ENCODE assay signal across 20 cellular contexts in genomic region chr12:113106361-113106760, GRCh38. TPM values are rescaled to one million over a fixed set of nuclear protein-coding genes. Genes with fewer than 3 reads are reported as not detected.
DNase-seq lines count a peak whose midpoint lies in the region; ATAC-seq and TF ChIP-seq lines count a peak whose summit lies in the region.
"Had no signal": no experiment of that assay in that cellular context is flagged by ENCODE, and none has a peak within 500 bp of the region (broad histone marks: within the 10 kb centered on the region; RNA-seq: fewer than 3 reads in every experiment).

No MANE protein-coding gene starts in this region.

- TF ChIP-seq POLR2A in esophagus muscularis mucosa (IDR thresholded peaks at IDR 0.05; ENCODE audit: low read depth), result no peak

- H3K9me3 Mint-ChIP-seq in CD4-positive, CD25-positive, alpha-beta regulatory T cell, result no peaks in the 10 kb centered on the region
- H3K9me3 Mint-ChIP-seq in chondrocyte (ENCODE audit: low read depth), result no peaks in the 10 kb centered on the region
- H3K9me3 Mint-ChIP-seq: H9 had no signal

- no peak overlapping the region for H2AFZ ChIP-seq in SU-DHL-6 (ENCODE audit: low read depth, low read length, severe bottlenecking)

- no peak overlapping the region for H3K27ac ChIP-seq in CD4-positive, CD25-positive, alpha-beta regulatory T cell (ENCODE audit: insufficient read depth, low read length, poor library complexity, severe bottlenecking)
- H3K27ac ChIP-seq in DOHH2 (ENCODE audit: low read depth, low read length) (peak overlapping the region; percentile 21; the same call in 1 of the 2 replicates), SU-DHL-6 (ENCODE audit: low read depth, low read length) (peak overlapping the region; percentile 50), esophagus muscularis mucosa (replicated peaks in 1 of 4) (no peak overlapping the region)
- H3K27ac ChIP-seq: 22Rv1, A549, C4-2B, HL-60 had no signal

- DNase-seq in CD4-positive, CD25-positive, alpha-beta regulatory T cell, result no peak
- peak; percentile 5 for DNase-seq in epidermal melanocyte (ENCODE audit: insufficient read length, low spot score)
- no peak for DNase-seq in NCI-H1694 (lab: John Stamatoyannopoulos, UW)
- no peak for DNase-seq in chondrocyte (ENCODE audit: low spot score)
- no peak for DNase-seq in esophagus muscularis mucosa (ENCODE audit: extremely low spot score)
- no peak for DNase-seq in iPS-NIHi7 (ENCODE audit: extremely low spot score)
- DNase-seq: AML-193, Caco-2, DMS79, GF-D8, GOT3, H9 had no signal

- peaks cover 4% of the 10 kb centered on the region for H3K4me1 ChIP-seq in CD4-positive, CD25-positive, alpha-beta regulatory T cell (ENCODE audit: control insufficient read depth, insufficient read depth, low read length, poor library complexity, severe bottlenecking)
- peaks cover 73% of the 10 kb centered on the region for H3K4me1 ChIP-seq in DOHH2 (ENCODE audit: control insufficient read depth, low read length)
- H3K4me1 ChIP-seq in esophagus muscularis mucosa, result peaks cover 4 to 7% (median 6%) of the 10 kb centered on the region in 4 donors
- H3K4me1 ChIP-seq: A549, Caco-2 had no signal

- 89% methylated on average over 1 of the region's 1 CpG for WGBS in esophagus muscularis mucosa

- H3K36me3 Mint-ChIP-seq in CD4-positive, CD25-positive, alpha-beta regulatory T cell, result no peaks in the 10 kb centered on the region
- H3K36me3 Mint-ChIP-seq in chondrocyte (ENCODE audit: low read depth), result no peaks in the 10 kb centered on the region

- H3K4me2 ChIP-seq in DOHH2 (ENCODE audit: low read length) (peak overlapping the region; percentile 9; the same call in 1 of the 2 replicates), SU-DHL-6 (ENCODE audit: low read depth, low read length, poor library complexity, severe bottlenecking) (no peak overlapping the region)
- H3K4me2 ChIP-seq: A549 had no signal

- H3K9ac ChIP-seq in SU-DHL-6 (ENCODE audit: low read length), result no peak overlapping the region; the same call in 1 of the 2 replicates

- no peaks in the 10 kb centered on the region for H3K9me3 ChIP-seq in CD4-positive, CD25-positive, alpha-beta regulatory T cell (ENCODE audit: control insufficient read depth in 2 of 2, low read length in 2 of 2)
- H3K9me3 ChIP-seq in DOHH2 (ENCODE audit: control insufficient read depth, insufficient read depth, low read length) (no peaks in the 10 kb centered on the region), SU-DHL-6 (ENCODE audit: insufficient read depth, low read length) (no peaks in the 10 kb centered on the region), esophagus muscularis mucosa (no peaks in the 10 kb centered on the region)
- H3K9me3 ChIP-seq: A549, Caco-2 had no signal

- TF ChIP-seq CTCF in DOHH2 (IDR thresholded peaks at IDR 0.05; ENCODE audit: low read depth, low read length, poor library complexity, severe bottlenecking) (no peak), SU-DHL-6 (IDR thresholded peaks at IDR 0.05; ENCODE audit: insufficient read depth, low read length, poor library complexity, severe bottlenecking) (no peak), chondrocyte (IDR thresholded peaks at IDR 0.05) (no peak), esophagus muscularis mucosa (IDR thresholded peaks at IDR 0.05) (no peak)

- no peak for ATAC-seq in CD4-positive, CD25-positive, alpha-beta regulatory T cell (ENCODE audit: low read depth in 2 of 2)

- H3F3A ChIP-seq in DOHH2 (ENCODE audit: control insufficient read depth, insufficient read depth), result peaks cover 24% of the 10 kb centered on the region
- peaks cover 34% of the 10 kb centered on the region for H3F3A ChIP-seq in SU-DHL-6 (ENCODE audit: insufficient read depth)

- no peak for TF ChIP-seq EP300 in esophagus muscularis mucosa (IDR thresholded peaks at IDR 0.05)

- H3K9me2 ChIP-seq in DOHH2 (replicated peaks; ENCODE audit: control insufficient read depth, low read length) (no peaks in the 10 kb centered on the region), SU-DHL-6 (replicated peaks; ENCODE audit: insufficient read depth, low read length) (no peaks in the 10 kb centered on the region)

- H3K36me3 ChIP-seq in CD4-positive, CD25-positive, alpha-beta regulatory T cell (ENCODE audit: control insufficient read depth, insufficient read depth, low read length), result no peaks in the 10 kb centered on the region
- H3K36me3 ChIP-seq in DOHH2 (ENCODE audit: control insufficient read depth, low read length) (peaks cover 24% of the 10 kb centered on the region), SU-DHL-6 (ENCODE audit: low read length) (no peaks in the 10 kb centered on the region), esophagus muscularis mucosa (no peaks in the 10 kb centered on the region)

- no peaks in the 10 kb centered on the region for H3K27me3 ChIP-seq in CD4-positive, CD25-positive, alpha-beta regulatory T cell (ENCODE audit: control insufficient read depth, insufficient read depth, low read length)
- H3K27me3 ChIP-seq in DOHH2 (ENCODE audit: control insufficient read depth, low read length), result no peaks in the 10 kb centered on the region
- H3K27me3 ChIP-seq in SU-DHL-6 (ENCODE audit: low read length), result no peaks in the 10 kb centered on the region
- H3K27me3 ChIP-seq in esophagus muscularis mucosa, result peaks cover 0 to 42% (median 8%) of the 10 kb centered on the region in 4 donors

- H4K20me1 ChIP-seq in DOHH2 (ENCODE audit: control insufficient read depth, insufficient read depth, low read depth, low read length) (no peaks in the 10 kb centered on the region), SU-DHL-6 (ENCODE audit: low read depth, low read length) (no peaks in the 10 kb centered on the region)

- H3K4me3 ChIP-seq in CD4-positive, CD25-positive, alpha-beta regulatory T cell (ENCODE audit: low read depth, low read length), result no peak overlapping the region
- 0 out of 2 replicates have a peak overlapping the region, but pooled peaks have one; percentile 11 for H3K4me3 ChIP-seq in DOHH2 (ENCODE audit: low read length)
- no peak overlapping the region for H3K4me3 ChIP-seq in SU-DHL-6 (ENCODE audit: insufficient read depth, low read length, poor library complexity, severe bottlenecking)
- no peak overlapping the region for H3K4me3 ChIP-seq in esophagus muscularis mucosa
- H3K4me3 ChIP-seq: A549 had no signal

- H3K4me3 Mint-ChIP-seq in CD4-positive, CD25-positive, alpha-beta regulatory T cell, result peak overlapping the region in 2 of 4 donors; percentile 39 to 47
- no peak overlapping the region for H3K4me3 Mint-ChIP-seq in chondrocyte (ENCODE audit: unreplicated experiment)
- H3K4me3 Mint-ChIP-seq: H9 had no signal

- H3K27me3 Mint-ChIP-seq in CD4-positive, CD25-positive, alpha-beta regulatory T cell, result no peaks in the 10 kb centered on the region
- H3K27me3 Mint-ChIP-seq in chondrocyte (ENCODE audit: low read depth), result peaks cover 48% of the 10 kb centered on the region

- peaks cover 0 to 22% (median 0%) of the 10 kb centered on the region in 4 donors for H3K4me1 Mint-ChIP-seq in CD4-positive, CD25-positive, alpha-beta regulatory T cell
- no peaks in the 10 kb centered on the region for H3K4me1 Mint-ChIP-seq in chondrocyte (ENCODE audit: low read depth)

- peak overlapping the region in 2 of 3 donors; percentile 30 to 47 for H3K27ac Mint-ChIP-seq in CD4-positive, CD25-positive, alpha-beta regulatory T cell
- no peak overlapping the region for H3K27ac Mint-ChIP-seq in chondrocyte (ENCODE audit: unreplicated experiment)

- H3K79me2 ChIP-seq in DOHH2 (ENCODE audit: control insufficient read depth, low read length) (peaks cover 10% of the 10 kb centered on the region), SU-DHL-6 (ENCODE audit: insufficient read depth, low read length) (peaks cover 4% of the 10 kb centered on the region; the same call in 1 of the 2 replicates)

- intact Hi-C loops in esophagus muscularis mucosa (cut with DNase I), result no loop called here

RNA-seq across cellular contexts. Expression of gene RASAL1, which starts 29.2 kb away (rescaled TPM):
- not detected for total RNA-seq in CD4-positive, CD25-positive, alpha-beta regulatory T cell
- polyA plus RNA-seq in CD4-positive, CD25-positive, alpha-beta regulatory T cell, result under 1 TPM in 3 of 4 donors, not detected in 1; 0.42 to 0.79 (median 0.73) TPM
- total RNA-seq in chondrocyte (not detected in 3 replicates), esophagus muscularis mucosa (under 1 TPM in 1 of 4 donors, not detected in 3; 0.17 TPM)
- total RNA-seq: Caco-2, HT1080 had no signal
- polyA plus RNA-seq: BJ had no signal

RNA-seq across cellular contexts. Expression of gene CFAP73, which starts 43.2 kb away (rescaled TPM):
- 0.42 TPM for total RNA-seq in CD4-positive, CD25-positive, alpha-beta regulatory T cell
- not detected for polyA plus RNA-seq in CD4-positive, CD25-positive, alpha-beta regulatory T cell
- total RNA-seq in chondrocyte, result not detected in 3 replicates
- total RNA-seq in esophagus muscularis mucosa, result not detected
- total RNA-seq: H9, HT1080 had no signal
- polyA plus RNA-seq: BJ had no signal

RNA-seq across cellular contexts. Expression of gene DTX1, which starts 49.8 kb away (rescaled TPM):
- 7.8 TPM for total RNA-seq in CD4-positive, CD25-positive, alpha-beta regulatory T cell
- 1 to 10 TPM in 1 of 4 donors, under 1 TPM in 3; 0.64 to 1.1 (median 0.84) TPM for polyA plus RNA-seq in CD4-positive, CD25-positive, alpha-beta regulatory T cell
- total RNA-seq in chondrocyte (not detected in 3 replicates), esophagus muscularis mucosa (1 to 10 TPM; 3.6 to 6.1 (median 4.9) TPM)
- total RNA-seq: Caco-2 had no signal
- polyA plus RNA-seq: BJ had no signal

Comparison
In these comparisons a context has a peak if more than half of its experiments do, and no peak if none do; other contexts are left out.
1. H3K27ac ChIP-seq: peak in DOHH2 (single experiment) and SU-DHL-6 (single experiment); none in CD4-positive, CD25-positive, alpha-beta regulatory T cell (single experiment) and esophagus muscularis mucosa (0 of 4).